ENCODE assay signal across 13 cellular contexts in the genomic region with DNA sequence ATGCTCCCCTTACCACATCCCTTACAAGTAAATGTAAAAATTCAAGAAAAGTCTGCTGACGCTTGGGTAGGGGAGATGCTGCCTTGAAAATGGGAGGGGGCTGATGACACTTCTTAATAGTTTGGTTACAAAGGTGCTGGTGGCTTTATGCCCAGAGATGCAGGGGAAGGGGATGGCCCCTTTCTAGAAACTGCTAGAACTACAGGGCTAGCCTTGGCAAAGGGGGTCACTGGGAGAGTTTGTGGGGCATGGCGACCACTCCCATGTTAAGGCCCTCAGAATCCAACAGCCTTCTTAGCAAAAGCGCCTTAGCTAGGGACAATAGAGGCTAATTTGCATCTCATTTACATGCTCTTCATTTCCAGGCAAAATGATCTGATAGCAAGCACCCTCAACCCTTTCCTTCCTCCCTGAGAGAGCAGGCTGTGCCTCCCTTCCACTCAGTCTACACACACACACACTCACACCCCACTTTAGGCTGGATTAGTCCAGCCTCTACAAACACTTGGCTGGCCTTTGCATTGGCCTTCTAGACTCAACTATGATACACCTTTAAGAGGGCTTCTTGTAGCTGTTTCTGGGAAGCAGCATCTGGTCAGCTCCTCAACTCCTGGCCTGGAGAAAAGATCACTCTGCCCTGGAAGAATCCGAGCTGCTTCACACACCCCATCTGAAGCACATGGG. TPM values are rescaled to one million over a fixed set of nuclear protein-coding genes. Genes with fewer than 3 reads are reported as not detected.
A peak's percentile ranks its signal among the peaks of the same experiment; 100 is the strongest.
DNase-seq lines count a peak whose midpoint lies in the region; ATAC-seq and TF ChIP-seq lines count a peak whose summit lies in the region.
"Had no signal": no experiment of that assay in that cellular context is flagged by ENCODE, and none has a peak within 500 bp of the region (broad histone marks: within the 10 kb centered on the region; RNA-seq: fewer than 3 reads in every experiment).

No MANE protein-coding gene starts in this region.

- peaks cover 24% of the 10 kb centered on the region for H3K4me1 ChIP-seq in CD4-positive, alpha-beta memory T cell (ENCODE audit: insufficient read depth, low read length)
- H3K4me1 ChIP-seq in ovary (ENCODE audit: insufficient read depth) (peaks cover 8% of the 10 kb centered on the region), PC-9 (replicated peaks; ENCODE audit: insufficient read depth) (peaks cover 5% of the 10 kb centered on the region)

- H3K4me3 Mint-ChIP-seq in CD4-positive, alpha-beta memory T cell, result peak overlapping the region; percentile 2 to 98 (median 49)
- peak overlapping the region; percentile 99 for H3K4me3 Mint-ChIP-seq in glutamatergic neuron (ENCODE audit: unreplicated experiment)
- H3K4me3 Mint-ChIP-seq: HFFc6 had no signal

- POLR2A ChIA-PET in CD4-positive, alpha-beta memory T cell (lab: Charles Lee; ENCODE audit: partially characterized antibody), result interaction anchor here (0.6 to 1.2 kb wide), 5 partner anchors 11 to 167 kb away, joined by 3 to 5 read pairs (median 4); a partner anchor contains a TSS
- POLR2A ChIA-PET in PC-9 (lab: Charles Lee; ENCODE audit: unreplicated experiment), result interaction anchor here (0.6 kb wide), 1 partner anchor 50 kb away, joined by 3 read pairs; no protein-coding TSS in a partner anchor

- no peaks in the 10 kb centered on the region for H3K36me3 ChIP-seq in CD4-positive, alpha-beta memory T cell (ENCODE audit: insufficient read depth, low read length)
- H3K36me3 ChIP-seq in ovary (no peaks in the 10 kb centered on the region), PC-9 (ENCODE audit: low read depth) (no peaks in the 10 kb centered on the region)

- H3K9me3 Mint-ChIP-seq in CD4-positive, alpha-beta memory T cell, result no peaks in the 10 kb centered on the region
- peaks cover 6% of the 10 kb centered on the region for H3K9me3 Mint-ChIP-seq in glutamatergic neuron (ENCODE audit: unreplicated experiment)
- H3K9me3 Mint-ChIP-seq: HFFc6; stimulated activated naive B cell treated with anti-CD40 and anti-IgM and Interleukin-4, amounts not matched to agents 10 μg/mL and 1 μg/mL and 100 μg/mL, for 72 hours had no signal

- no peak for DNase-seq in CD4-positive, alpha-beta memory T cell
- peak; percentile 34 for DNase-seq in OCI-M1 (lab: John Stamatoyannopoulos, UW)
- no peak for DNase-seq in glutamatergic neuron
- DNase-seq in ovary, result peak in 2 of 5 donors; percentile 17 to 21
- DNase-seq in RKO (ENCODE audit: low spot score), result no peak
- DNase-seq in pons (ENCODE audit: low spot score), result no peak
- DNase-seq in PC-9, result no peak
- DNase-seq: activated naive CD4-positive, alpha-beta T cell treated with anti-CD3 and anti-CD28 coated beads, Interleukin-2, amount 50 U/mL, for 16 hours; COR-L47; HFFc6; NCI-H2171 treated with DMSO at 0.1 percent for 48 hours; stimulated activated naive B cell treated with anti-CD40 and anti-IgM and Interleukin-4, amounts not matched to agents 10 μg/mL and 1 μg/mL and 100 μg/mL, for 72 hours had no signal

- CTCF ChIA-PET in CD4-positive, alpha-beta memory T cell (lab: Charles Lee; ENCODE audit: partially characterized antibody), result interaction anchor here (0.7 to 1.7 kb wide), 4 partner anchors 11 to 45 kb away, joined by 3 to 9 read pairs (median 6); a partner anchor contains a TSS
- CTCF ChIA-PET in PC-9 (lab: Charles Lee), result interaction anchor here (0.5 to 1.0 kb wide), 2 partner anchors 10 to 349 kb away, joined by 4 to 6 read pairs; no protein-coding TSS in a partner anchor

- no peaks in the 10 kb centered on the region for H4K20me1 ChIP-seq in PC-9 (ENCODE audit: insufficient read depth)

- H3K4me1 Mint-ChIP-seq in CD4-positive, alpha-beta memory T cell, result peaks cover 9 to 33% (median 17%) of the 10 kb centered on the region in 4 donors
- H3K4me1 Mint-ChIP-seq in glutamatergic neuron (ENCODE audit: low read depth, unreplicated experiment), result peaks cover 29% of the 10 kb centered on the region

- H2AFZ ChIP-seq in PC-9, result no peak overlapping the region

- peaks cover 0 to 2% of the 10 kb centered on the region in 2 donors for H3K36me3 Mint-ChIP-seq in CD4-positive, alpha-beta memory T cell
- no peaks in the 10 kb centered on the region for H3K36me3 Mint-ChIP-seq in glutamatergic neuron (ENCODE audit: unreplicated experiment)
- H3K36me3 Mint-ChIP-seq: stimulated activated naive B cell treated with anti-CD40 and anti-IgM and Interleukin-4, amounts not matched to agents 10 μg/mL and 1 μg/mL and 100 μg/mL, for 72 hours had no signal

- intact Hi-C loops in CD4-positive, alpha-beta memory T cell (cut with micrococcal nuclease), result no loop called here
- intact Hi-C loops in ovary (cut with DNase I) (loop anchor here in 2 of 4 donors (5.0 to 10.0 kb wide), 2 partner anchors 70 to 72 kb away; a partner anchor contains a TSS), PC-9 (cut with micrococcal nuclease; ENCODE audit: unreplicated experiment) (no loop called here)

- ATAC-seq in activated CD4-positive, CD25-positive, alpha-beta regulatory T cell treated with anti-CD3 and anti-CD28 coated beads, Interleukin-2, amount 50 U/mL, for 24 hours, result no peak
- ATAC-seq: stimulated activated naive B cell treated with anti-CD40 and anti-IgM and Interleukin-4, amounts not matched to agents 10 μg/mL and 1 μg/mL and 100 μg/mL, for 72 hours had no signal

- 67 to 76% (median 68%) methylated on average over 4 of the region's 4 CpGs for WGBS in ovary, 3 donors

- no peak for TF ChIP-seq POLR2A in ovary (IDR thresholded peaks at IDR 0.05)

- no peaks in the 10 kb centered on the region for H3F3A ChIP-seq in PC-9 (ENCODE audit: insufficient read depth, low read depth)

- no peak overlapping the region for H3K4me2 ChIP-seq in PC-9

- no peaks in the 10 kb centered on the region for H3K27me3 ChIP-seq in CD4-positive, alpha-beta memory T cell (ENCODE audit: insufficient read depth, low read length)
- no peaks in the 10 kb centered on the region for H3K27me3 ChIP-seq in ovary
- no peaks in the 10 kb centered on the region for H3K27me3 ChIP-seq in PC-9 (ENCODE audit: insufficient read depth, low read depth)

- TF ChIP-seq CTCF in glutamatergic neuron (IDR thresholded peaks at IDR 0.05; ENCODE audit: partially characterized antibody, unreplicated experiment), result no peak
- no peak for TF ChIP-seq CTCF in ovary (IDR thresholded peaks at IDR 0.05)
- TF ChIP-seq CTCF in PC-9 (conservative IDR thresholded peaks at IDR 0.05), result no peak

- H3K79me2 ChIP-seq in PC-9 (ENCODE audit: low read depth), result no peaks in the 10 kb centered on the region

- H3K9me3 ChIP-seq in CD4-positive, alpha-beta memory T cell (ENCODE audit: control insufficient read depth in 1 of 2, low read length in 2 of 2), result no peaks in the 10 kb centered on the region
- no peaks in the 10 kb centered on the region for H3K9me3 ChIP-seq in ovary
- no peaks in the 10 kb centered on the region for H3K9me3 ChIP-seq in PC-9 (ENCODE audit: insufficient read depth, low read depth)

- no peak overlapping the region for H3K27ac ChIP-seq in CD4-positive, alpha-beta memory T cell (ENCODE audit: low read depth, low read length)
- no peak overlapping the region for H3K27ac ChIP-seq in ovary
- H3K27ac ChIP-seq in PC-9, result no peak overlapping the region

- no peaks in the 10 kb centered on the region for H3K9me2 ChIP-seq in PC-9 (ENCODE audit: insufficient read depth)

- peak overlapping the region in 5 of 7 donors; percentile 13 to 80 (median 24) for H3K27ac Mint-ChIP-seq in CD4-positive, alpha-beta memory T cell
- H3K27ac Mint-ChIP-seq in glutamatergic neuron (ENCODE audit: unreplicated experiment), result peak overlapping the region; percentile 73
- H3K27ac Mint-ChIP-seq: HFFc6; stimulated activated naive B cell treated with anti-CD40 and anti-IgM and Interleukin-4, amounts not matched to agents 10 μg/mL and 1 μg/mL and 100 μg/mL, for 72 hours had no signal

- no TSS peak for BruUV-seq in PC-9 (replicated peaks; lab: Mats Ljungman, UMichigan)

- no peak overlapping the region for H3K4me3 ChIP-seq in CD4-positive, alpha-beta memory T cell (ENCODE audit: low read length in 2 of 2)
- H3K4me3 ChIP-seq in ovary, result peak overlapping the region; percentile 45
- no peak overlapping the region for H3K4me3 ChIP-seq in PC-9

- peaks cover 0 to 2% of the 10 kb centered on the region in 2 donors for H3K27me3 Mint-ChIP-seq in CD4-positive, alpha-beta memory T cell
- peaks cover 7% of the 10 kb centered on the region for H3K27me3 Mint-ChIP-seq in glutamatergic neuron (ENCODE audit: unreplicated experiment)

- TF ChIP-seq EP300 in ovary (IDR thresholded peaks at IDR 0.05), result no peak

RNA-seq across cellular contexts. Expression of a gene that starts 1.8 kb away (rescaled TPM):
- 1 to 10 TPM; 7.6 to 8.2 TPM for total RNA-seq in CD4-positive, alpha-beta memory T cell
- 1 to 10 TPM in 1 of 2 donors, under 1 TPM in 1; 0.54 to 2.1 TPM for polyA plus RNA-seq in CD4-positive, alpha-beta memory T cell
- 119 TPM for total RNA-seq in glutamatergic neuron (ENCODE audit: unreplicated experiment)
- total RNA-seq in ovary, result 10 to 100 TPM in 5 of 7 donors, 1 to 10 TPM in 2; 8.0 to 18.0 (median 14.7) TPM
- 10 to 100 TPM in 1 of 2 donors, 1 to 10 TPM in 1; 5.0 to 13.4 TPM for polyA plus RNA-seq in ovary
- total RNA-seq in PC-9 (2021), result 5.6 and 6.1 TPM in 2 replicates

RNA-seq across cellular contexts. Expression of a gene that starts 11.8 kb away (rescaled TPM):
- 10 to 100 TPM; 45.9 to 49.7 TPM for total RNA-seq in CD4-positive, alpha-beta memory T cell
- 10 to 100 TPM; 10.8 to 42.3 TPM for polyA plus RNA-seq in CD4-positive, alpha-beta memory T cell
- total RNA-seq in glutamatergic neuron (ENCODE audit: unreplicated experiment) (not detected), ovary (1 to 10 TPM in 5 of 7 donors, under 1 TPM in 2; 0.48 to 3.8 (median 1.2) TPM), PC-9 (2021) (not detected in 2 replicates)
- polyA plus RNA-seq in ovary, result 1 to 10 TPM; 2.1 to 4.6 TPM
- total RNA-seq: HFFc6 had no signal

RNA-seq across cellular contexts. Expression of a gene that starts 21.1 kb away (rescaled TPM):
- 1 to 10 TPM; 1.0 to 1.3 TPM for total RNA-seq in CD4-positive, alpha-beta memory T cell
- under 1 TPM in 1 of 2 donors, not detected in 1; 0.59 TPM for polyA plus RNA-seq in CD4-positive, alpha-beta memory T cell
- total RNA-seq in glutamatergic neuron (ENCODE audit: unreplicated experiment) (21.9 TPM), ovary (10 to 100 TPM; 12.6 to 20.3 (median 14.3) TPM), PC-9 (2021) (7.6 and 12.8 TPM in 2 replicates)
- 10 to 100 TPM; 14.3 to 15.5 TPM for polyA plus RNA-seq in ovary

RNA-seq across cellular contexts. Expression of a gene that starts 21.3 kb away (rescaled TPM):
- 10 to 100 TPM; 57.4 to 61.4 TPM for total RNA-seq in CD4-positive, alpha-beta memory T cell
- polyA plus RNA-seq in CD4-positive, alpha-beta memory T cell, result 10 to 100 TPM; 76.5 to 80.9 TPM
- 44.2 TPM for total RNA-seq in glutamatergic neuron (ENCODE audit: unreplicated experiment)
- 10 to 100 TPM; 18.6 to 32.7 (median 22.7) TPM for total RNA-seq in ovary
- polyA plus RNA-seq in ovary, result 10 to 100 TPM; 33.0 to 38.9 TPM
- 42.5 and 47.7 TPM in 2 replicates for total RNA-seq in PC-9 (2021)

RNA-seq across cellular contexts. Expression of a gene that starts 31.2 kb away (rescaled TPM):
- 1 to 10 TPM; 6.4 TPM for total RNA-seq in CD4-positive, alpha-beta memory T cell
- polyA plus RNA-seq in CD4-positive, alpha-beta memory T cell, result not detected
- total RNA-seq in glutamatergic neuron (ENCODE audit: unreplicated experiment) (0.76 TPM), ovary (1 to 10 TPM in 2 of 7 donors, under 1 TPM in 3, not detected in 2; 0.42 to 1.4 (median 0.88) TPM), PC-9 (2021) (1.2 TPM in 1 of 2 replicates, not detected in the other)
- under 1 TPM in 1 of 2 donors, not detected in 1; 0.15 TPM for polyA plus RNA-seq in ovary

Comparison
In these comparisons a context has a peak if more than half of its experiments do, and no peak if none do; other contexts are left out.
1. RNA of a gene that starts 11.8 kb away (total RNA-seq): 45.9 to 49.7 TPM in CD4-positive, alpha-beta memory T cell; 0.48 to 3.8 TPM in ovary, not detected in PC-9 and not detected in glutamatergic neuron (single experiment); every median in the first group is over 4 times any median in the second.